Comparison of ENCODE assay signal across 21 cellular contexts in the genomic region with DNA sequence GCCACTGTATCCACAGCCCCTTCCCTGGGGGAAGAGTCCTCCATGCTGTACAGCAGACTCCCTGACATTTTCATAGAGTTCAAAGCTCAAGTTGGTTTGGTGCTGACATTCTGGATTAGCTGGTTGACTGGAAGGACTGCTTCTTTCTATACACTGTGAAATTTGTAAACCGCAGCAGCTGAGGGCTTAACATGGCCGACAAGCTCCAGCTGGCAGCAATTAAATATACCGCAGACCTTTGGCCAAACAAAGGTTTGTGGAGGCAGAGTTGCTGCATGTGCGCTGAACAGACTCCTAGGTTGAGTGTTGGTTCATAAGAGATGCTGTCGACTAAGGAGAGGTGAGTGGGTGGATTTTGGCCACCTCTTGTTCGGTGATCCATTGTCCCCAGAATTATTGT.
DNase-seq lines count a peak whose midpoint lies in the region; TF ChIP-seq lines count a peak whose summit lies in the region.
"Had no signal": no experiment of that assay in that cellular context is flagged by ENCODE, and none has a peak within 500 bp of the region (broad histone marks: within the 10 kb centered on the region; RNA-seq: fewer than 3 reads in every experiment).

No MANE protein-coding gene starts in this region.

- H3K9me3 ChIP-seq in hepatocyte (ENCODE audit: low read depth): no peaks in the 10 kb centered on the region
- no peaks in the 10 kb centered on the region for H3K9me3 ChIP-seq in thyroid gland
- no peaks in the 10 kb centered on the region for H3K9me3 ChIP-seq in WERI-Rb-1 (ENCODE audit: severe bottlenecking)
- H3K9me3 ChIP-seq in smooth muscle cell (replicated peaks; ENCODE audit: low read depth): no peaks in the 10 kb centered on the region
- H3K9me3 ChIP-seq: MG63, Peyer's patch had no signal

- no peaks in the 10 kb centered on the region for H4K20me1 ChIP-seq in hepatocyte (ENCODE audit: insufficient read depth, poor library complexity, severe bottlenecking)
- peaks cover 21% of the 10 kb centered on the region for H4K20me1 ChIP-seq in smooth muscle cell (ENCODE audit: low read depth)

- H3K27ac ChIP-seq in hepatocyte (peak overlapping the region; percentile 18), thyroid gland (peak overlapping the region in 2 of 3 donors; percentile 4 to 23), WERI-Rb-1 (no peak overlapping the region), smooth muscle cell (ENCODE audit: low read depth) (no peak overlapping the region)
- H3K27ac ChIP-seq: Peyer's patch, SK-N-MC had no signal

- no peaks in the 10 kb centered on the region for H3K36me3 ChIP-seq in hepatocyte (replicated peaks; ENCODE audit: insufficient read depth, low read depth)
- no peaks in the 10 kb centered on the region for H3K36me3 ChIP-seq in thyroid gland
- no peaks in the 10 kb centered on the region for H3K36me3 ChIP-seq in WERI-Rb-1
- no peaks in the 10 kb centered on the region for H3K36me3 ChIP-seq in smooth muscle cell (ENCODE audit: low read depth)
- H3K36me3 ChIP-seq: Peyer's patch had no signal

- no peaks in the 10 kb centered on the region for H3F3A ChIP-seq in smooth muscle cell (ENCODE audit: low read depth)

- no peak for TF ChIP-seq POLR2A in thyroid gland (IDR thresholded peaks at IDR 0.05)

- 58% methylated on average over 6 of the region's 6 CpGs for WGBS in hepatocyte (ENCODE audit: low lambda C conversion rate, missing lambda C conversion rate)
- 93 to 97% methylated on average over 6 of the region's 6 CpGs for WGBS in thyroid gland, 2 donors
- 59% methylated on average over 6 of the region's 6 CpGs for WGBS in smooth muscle cell (ENCODE audit: low lambda C conversion rate)

- H2AFZ ChIP-seq in hepatocyte: no peak overlapping the region
- no peak overlapping the region for H2AFZ ChIP-seq in smooth muscle cell (ENCODE audit: low read depth)

- H3K4me2 ChIP-seq in hepatocyte (no peak overlapping the region), smooth muscle cell (no peak overlapping the region)

- intact Hi-C loops in thyroid gland (cut with DNase I): no loop called here

- H3K4me3 ChIP-seq in hepatocyte (no peak overlapping the region), thyroid gland (replicated peaks in 1 of 3) (no peak overlapping the region), WERI-Rb-1 (ENCODE audit: low read depth, low read length) (no peak overlapping the region), smooth muscle cell (no peak overlapping the region)
- H3K4me3 ChIP-seq: MG63, Peyer's patch, SK-N-MC had no signal

- H3K27me3 ChIP-seq in hepatocyte: no peaks in the 10 kb centered on the region
- H3K27me3 ChIP-seq in thyroid gland: no peaks in the 10 kb centered on the region
- H3K27me3 ChIP-seq in WERI-Rb-1 (ENCODE audit: insufficient read depth, low read depth, severe bottlenecking): no peaks in the 10 kb centered on the region
- H3K27me3 ChIP-seq in smooth muscle cell (ENCODE audit: low read depth): no peaks in the 10 kb centered on the region
- H3K27me3 ChIP-seq: MG63, Peyer's patch had no signal

- no peaks in the 10 kb centered on the region for H3K9me2 ChIP-seq in hepatocyte (replicated peaks; ENCODE audit: insufficient read depth)

- peaks cover 18% of the 10 kb centered on the region for H3K4me1 ChIP-seq in hepatocyte (ENCODE audit: insufficient read depth)
- peaks cover 42 to 66% of the 10 kb centered on the region in 2 donors for H3K4me1 ChIP-seq in thyroid gland
- H3K4me1 ChIP-seq in smooth muscle cell (ENCODE audit: low read depth): no peaks in the 10 kb centered on the region
- H3K4me1 ChIP-seq: Peyer's patch had no signal

- DNase-seq in NCI-H2107 treated with DMSO at 0.1 percent for 48 hours (lab: John Stamatoyannopoulos, UW; ENCODE audit: unreplicated experiment) (peak; percentile 8), NCI-H2107 (lab: John Stamatoyannopoulos, UW) (no peak), SW480 (ENCODE audit: low spot score) (peak; percentile 61), hepatocyte (ENCODE audit: low spot score) (no peak), thyroid gland (no peak), WERI-Rb-1 (no peak), DMS114 treated with DMSO at 0.1 percent for 48 hours (lab: John Stamatoyannopoulos, UW; ENCODE audit: unreplicated experiment) (no peak), smooth muscle cell (lab: John Stamatoyannopoulos, UW; ENCODE audit: unreplicated experiment) (no peak)
- DNase-seq: 8988T, C1 segment of cervical spinal cord, DMS 273 treated with DMSO at 0.1 percent for 48 hours, EL, HFFc6, IMR-90, Karpas-422, MG63, NCI-H1092, NCI-H1694 treated with DMSO at 0.1 percent for 48 hours, NCI-H446 treated with DMSO at 0.1 percent for 48 hours, Peyer's patch had no signal

- H3K9ac ChIP-seq in smooth muscle cell (ENCODE audit: low read depth): no peak overlapping the region

- H3K79me2 ChIP-seq in hepatocyte (no peaks in the 10 kb centered on the region), smooth muscle cell (ENCODE audit: low read depth) (no peaks in the 10 kb centered on the region)

- no peak for TF ChIP-seq CTCF in hepatocyte (IDR thresholded peaks at IDR 0.05; ENCODE audit: poor library complexity)
- no peak for TF ChIP-seq CTCF in thyroid gland (IDR thresholded peaks at IDR 0.05)
- no peak for TF ChIP-seq CTCF in WERI-Rb-1 (IDR thresholded peaks at IDR 0.05; ENCODE audit: low read depth, low read length)
- TF ChIP-seq CTCF in smooth muscle cell (IDR thresholded peaks at IDR 0.05; ENCODE audit: borderline replicate concordance, insufficient read depth, poor library complexity, severe bottlenecking): no peak

Comparison
In these comparisons a context has a peak if more than half of its experiments do, and no peak if none do; other contexts are left out.
1. DNase-seq: peak in NCI-H2107 treated with DMSO at 0.1 percent for 48 hours (single experiment) and SW480 (single experiment); none in NCI-H2107 (single experiment), hepatocyte (single experiment), thyroid gland (0 of 2), WERI-Rb-1 (single experiment), DMS114 treated with DMSO at 0.1 percent for 48 hours (single experiment) and smooth muscle cell (single experiment).
2. H3K27ac ChIP-seq: peak in hepatocyte (single experiment) and thyroid gland (2 of 3); none in WERI-Rb-1 (single experiment) and smooth muscle cell (single experiment).